Comparison of ENCODE assay signal across 1 cellular context in genomic region chr14:89293349-89293916, GRCh38.
TF ChIP-seq lines count a peak whose summit lies in the region.

No MANE protein-coding gene starts in this region.

TF ChIP-seq in WTC11, 78 proteins besides CTCF, POLR2A, EP300 and RAD21 (continued from another document):
- TF ChIP-seq STAT6 (CRISPR knock-in tag; conservative IDR thresholded peaks at IDR 0.05; ENCODE audit: low read depth) (no peak), ATF3 (CRISPR knock-in tag; conservative IDR thresholded peaks at IDR 0.05) (no peak), ZNF425 (CRISPR knock-in tag; conservative IDR thresholded peaks at IDR 0.05) (no peak), ATF6 (CRISPR knock-in tag; IDR thresholded peaks at IDR 0.05) (no peak), FOXP1 (CRISPR knock-in tag; IDR thresholded peaks at IDR 0.05; ENCODE audit: borderline replicate concordance) (no peak), NFE2L1 (CRISPR knock-in tag; IDR thresholded peaks at IDR 0.05) (0 out of 2 replicates have a peak, but pooled peaks have one; percentile 61), ZNF121 (CRISPR knock-in tag; IDR thresholded peaks at IDR 0.05) (no peak), ZNF281 (CRISPR knock-in tag; IDR thresholded peaks at IDR 0.05) (peak; percentile 74; the same call in 1 of the 2 replicates), OVOL2 (CRISPR knock-in tag; IDR thresholded peaks at IDR 0.05; ENCODE audit: borderline replicate concordance) (no peak), TP53 (CRISPR knock-in tag; IDR thresholded peaks at IDR 0.05) (no peak), CREB1 (CRISPR knock-in tag; IDR thresholded peaks at IDR 0.05) (peak; percentile 69; the same call in 1 of the 2 replicates), MLX (CRISPR knock-in tag; IDR thresholded peaks at IDR 0.05) (no peak), ZBTB21 (CRISPR knock-in tag; IDR thresholded peaks at IDR 0.05; ENCODE audit: borderline replicate concordance) (peak; percentile 93), SP1 (CRISPR knock-in tag; conservative IDR thresholded peaks at IDR 0.05) (peak; percentile 57; the same call in 1 of the 2 replicates), ETV6 (CRISPR knock-in tag; IDR thresholded peaks at IDR 0.05) (peak; percentile 89), PRDM15 (CRISPR knock-in tag; IDR thresholded peaks at IDR 0.05) (no peak), ZNF317 (CRISPR knock-in tag; IDR thresholded peaks at IDR 0.05; ENCODE audit: borderline replicate concordance, low read depth) (peak; percentile 85), ZNF423 (CRISPR knock-in tag; IDR thresholded peaks at IDR 0.05) (peak; percentile 93), FOXK1 (CRISPR knock-in tag; IDR thresholded peaks at IDR 0.05) (peak; percentile 75), EMX1 (CRISPR knock-in tag; IDR thresholded peaks at IDR 0.05) (no peak), ZNF263 (CRISPR knock-in tag; IDR thresholded peaks at IDR 0.05; ENCODE audit: low read depth) (no peak), MYBL2 (CRISPR knock-in tag; IDR thresholded peaks at IDR 0.05) (peak; percentile 27; the same call in 1 of the 2 replicates), ZNF396 (CRISPR knock-in tag; IDR thresholded peaks at IDR 0.05; ENCODE audit: borderline replicate concordance) (no peak), USF1 (CRISPR knock-in tag; IDR thresholded peaks at IDR 0.05) (no peak), ESRRA (CRISPR knock-in tag; IDR thresholded peaks at IDR 0.05; ENCODE audit: borderline replicate concordance) (no peak), FOXP4 (CRISPR knock-in tag; IDR thresholded peaks at IDR 0.05) (peak; percentile 72; the same call in 1 of the 2 replicates)
